18 cellular contexts compared by ENCODE assay signal in the genomic region with DNA sequence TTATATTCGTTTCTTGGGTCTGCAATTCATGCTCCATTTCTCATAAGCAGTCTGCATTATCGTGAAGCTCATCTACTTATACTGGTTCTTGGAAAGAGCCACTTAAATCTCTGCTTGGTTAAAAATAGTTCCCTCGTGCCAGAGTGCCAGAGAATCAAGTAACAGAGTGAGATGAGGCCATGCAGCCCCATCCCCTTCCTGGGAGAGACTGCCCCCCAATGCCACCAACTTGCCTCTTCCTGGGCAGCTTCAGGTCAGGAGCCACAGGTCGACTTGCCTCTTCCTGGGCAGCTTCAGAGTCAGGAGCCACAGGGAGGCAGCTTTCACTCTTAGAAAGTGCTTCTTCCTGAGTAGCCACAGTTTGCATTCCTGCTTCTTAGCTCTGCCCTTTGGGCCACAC.
"Had no signal": no experiment of that assay in that cellular context is flagged by ENCODE, and none has a peak within 500 bp of the region (broad histone marks: within the 10 kb centered on the region; RNA-seq: fewer than 3 reads in every experiment).

No MANE protein-coding gene starts in this region.

- ATAC-seq: activated CD8-positive, alpha-beta T cell treated with anti-CD3 and anti-CD28 coated beads, Interleukin-2, amount 10 ng/mL, durations not matched to agents 7 days and 5 days; activated T-helper 17 cell treated with anti-CD3 and anti-CD28 coated beads, Interleukin-2, amount 50 U/mL, for 72 hours; effector memory CD8-positive, alpha-beta T cell; left lung; right cardiac atrium; stimulated activated naive CD8-positive, alpha-beta T cell treated with anti-CD3 and anti-CD28 coated beads, Interleukin-15, Interleukin-2, amounts not matched to agents 100 U/mL and 50 U/mL, for 24 hours had no signal

- H3K9me3 ChIP-seq: adrenal gland, left lung, uterus had no signal

- H3K27ac ChIP-seq: adrenal gland, left lung, SK-N-MC, VCaP had no signal

- H3K36me3 ChIP-seq: adrenal gland, left lung, uterus had no signal

- H3K4me3 Mint-ChIP-seq: activated CD8-positive, alpha-beta T cell treated with anti-CD3 and anti-CD28 coated beads, Interleukin-2, amount 10 ng/mL, durations not matched to agents 7 days and 5 days; activated naive CD4-positive, alpha-beta T cell treated with anti-CD3 and anti-CD28 coated beads, Interleukin-2, amount 10 ng/mL, durations not matched to agents 7 days and 5 days; activated T-helper 17 cell treated with anti-CD3 and anti-CD28 coated beads, Interleukin-2, amount 50 U/mL, for 72 hours; dendritic cell treated with granulocyte-macrophage colony-stimulating factor and Interleukin-4, amounts not matched to agents 40 ng/mL and 50 ng/mL, for 4 days; effector memory CD8-positive, alpha-beta T cell; memory B cell had no signal

- H3K4me3 ChIP-seq: adrenal gland, left lung, SK-N-MC, uterus had no signal

- H3K36me3 Mint-ChIP-seq: activated naive CD4-positive, alpha-beta T cell treated with anti-CD3 and anti-CD28 coated beads, Interleukin-2, amount 10 ng/mL, durations not matched to agents 7 days and 5 days; memory B cell had no signal

- H3K4me1 Mint-ChIP-seq: activated T-helper 17 cell treated with anti-CD3 and anti-CD28 coated beads, Interleukin-2, amount 50 U/mL, for 72 hours; memory B cell had no signal

- DNase-seq: activated CD4-positive, alpha-beta T cell treated with anti-CD3 and anti-CD28 coated beads for 4 hours; activated CD8-positive, alpha-beta T cell treated with anti-CD3 and anti-CD28 coated beads, Interleukin-2, amount 10 ng/mL, durations not matched to agents 7 days and 5 days; activated naive CD4-positive, alpha-beta T cell treated with anti-CD3 and anti-CD28 coated beads, Interleukin-2, amount 10 ng/mL, durations not matched to agents 7 days and 5 days; adrenal gland; central memory CD4-positive, alpha-beta T cell; effector memory CD8-positive, alpha-beta T cell; glutamatergic neuron; left lung; posterior cingulate gyrus; right cardiac atrium; stimulated activated naive CD8-positive, alpha-beta T cell treated with anti-CD3 and anti-CD28 coated beads, Interleukin-15, Interleukin-2, amounts not matched to agents 100 U/mL and 50 U/mL, for 24 hours; T-helper 1 cell; uterus had no signal

- H3K4me1 ChIP-seq: adrenal gland, left lung, uterus had no signal

- H3K27me3 ChIP-seq: uterus had no signal

- H3K9me3 Mint-ChIP-seq: activated naive CD4-positive, alpha-beta T cell treated with anti-CD3 and anti-CD28 coated beads, Interleukin-2, amount 10 ng/mL, durations not matched to agents 7 days and 5 days; activated T-helper 17 cell treated with anti-CD3 and anti-CD28 coated beads, Interleukin-2, amount 50 U/mL, for 72 hours; dendritic cell treated with granulocyte-macrophage colony-stimulating factor and Interleukin-4, amounts not matched to agents 40 ng/mL and 50 ng/mL, for 4 days; effector memory CD8-positive, alpha-beta T cell; memory B cell had no signal

- H3K27ac Mint-ChIP-seq: activated CD8-positive, alpha-beta T cell treated with anti-CD3 and anti-CD28 coated beads, Interleukin-2, amount 10 ng/mL, durations not matched to agents 7 days and 5 days; activated naive CD4-positive, alpha-beta T cell treated with anti-CD3 and anti-CD28 coated beads, Interleukin-2, amount 10 ng/mL, durations not matched to agents 7 days and 5 days; activated T-helper 17 cell treated with anti-CD3 and anti-CD28 coated beads, Interleukin-2, amount 50 U/mL, for 72 hours; dendritic cell treated with granulocyte-macrophage colony-stimulating factor and Interleukin-4, amounts not matched to agents 40 ng/mL and 50 ng/mL, for 4 days; effector memory CD8-positive, alpha-beta T cell; memory B cell had no signal
